Comparison of ENCODE assay signal across 23 cellular contexts in genomic region chr22:33873666-33874065, GRCh38. TPM values are rescaled to one million over a fixed set of nuclear protein-coding genes. Genes with fewer than 3 reads are reported as not detected.
DNase-seq lines count a peak whose midpoint lies in the region; ATAC-seq and TF ChIP-seq lines count a peak whose summit lies in the region.
"Had no signal": no experiment of that assay in that cellular context is flagged by ENCODE, and none has a peak within 500 bp of the region (broad histone marks: within the 10 kb centered on the region; RNA-seq: fewer than 3 reads in every experiment).

No MANE protein-coding gene starts in this region.

- TF ChIP-seq POLR2A in esophagus squamous epithelium (IDR thresholded peaks at IDR 0.05) (no peak), gastrocnemius medialis (IDR thresholded peaks at IDR 0.05) (no peak)

- H4K20me1 ChIP-seq in BLaER1 treated with 17β-estradiol and CSF1 and Interleukin-3, amounts not matched to agents 10 nM and 100 nM: peaks cover 5 to 97% (median 89%) of the 10 kb centered on the region in 11 experiments; a peak in 18 of 22 replicates

- no peaks in the 10 kb centered on the region for H3K27me3 ChIP-seq in BLaER1 treated with 17β-estradiol and CSF1 and Interleukin-3, amounts not matched to agents 10 nM and 100 nM
- H3K27me3 ChIP-seq in esophagus squamous epithelium (no peaks in the 10 kb centered on the region), lung (ENCODE audit: control insufficient read depth, insufficient read depth) (no peaks in the 10 kb centered on the region), gastrocnemius medialis (no peaks in the 10 kb centered on the region)
- H3K27me3 ChIP-seq: dorsolateral prefrontal cortex, hepatocyte, pancreas had no signal

- H3K4me3 ChIP-seq in BLaER1 treated with 17β-estradiol and CSF1 and Interleukin-3, amounts not matched to agents 10 nM and 100 nM: no peak overlapping the region
- H3K4me3 ChIP-seq in esophagus squamous epithelium: no peak overlapping the region
- no peak overlapping the region for H3K4me3 ChIP-seq in lung
- H3K4me3 ChIP-seq in gastrocnemius medialis: peak overlapping the region in 1 of 4 donors; percentile 20
- H3K4me3 ChIP-seq: dorsolateral prefrontal cortex, GM12878, hepatocyte, pancreas, skin epidermis had no signal

- H3K9ac ChIP-seq in BLaER1 treated with 17β-estradiol and CSF1 and Interleukin-3, amounts not matched to agents 10 nM and 100 nM: peak overlapping the region in 1 of 11 experiments; percentile 0; a peak in 1 of 22 replicates

- H3K36me3 ChIP-seq in BLaER1 treated with 17β-estradiol and CSF1 and Interleukin-3, amounts not matched to agents 10 nM and 100 nM: 0 out of 22 replicates have a peak, but pooled peaks cover 0 to 5% (median 0%) of the 10 kb centered on the region in 11 experiments
- H3K36me3 ChIP-seq in esophagus squamous epithelium (no peaks in the 10 kb centered on the region), lung (ENCODE audit: control insufficient read depth in 2 of 2, insufficient read depth in 2 of 2, low read length in 2 of 2) (no peaks in the 10 kb centered on the region), gastrocnemius medialis (no peaks in the 10 kb centered on the region)
- H3K36me3 ChIP-seq: pancreas had no signal

- peak overlapping the region in 1 of 11 experiments; percentile 17; a peak in 1 of 22 replicates for H3K27ac ChIP-seq in BLaER1 treated with 17β-estradiol and CSF1 and Interleukin-3, amounts not matched to agents 10 nM and 100 nM
- H3K27ac ChIP-seq in esophagus squamous epithelium (peak overlapping the region in 3 of 4 donors; percentile 31 to 77 (median 48)), lung (ENCODE audit: low read depth in 1 of 2, low read length in 1 of 2) (peak overlapping the region; percentile 73 to 83), gastrocnemius medialis (peak overlapping the region; percentile 84 to 88 (median 86))
- H3K27ac ChIP-seq: hepatocyte, pancreas had no signal

- in situ Hi-C loops in gastrocnemius medialis (cut with MboI; ENCODE audit: low sequenced_read_pairs in 4 of 4): no loop called here

- H3K9me3 ChIP-seq in BLaER1 treated with 17β-estradiol and CSF1 and Interleukin-3, amounts not matched to agents 10 nM and 100 nM (replicated peaks in 1 of 11): no peaks in the 10 kb centered on the region
- H3K9me3 ChIP-seq in esophagus squamous epithelium (no peaks in the 10 kb centered on the region), lung (ENCODE audit: control insufficient read depth in 2 of 2, insufficient read depth in 1 of 2, low read length in 1 of 2) (no peaks in the 10 kb centered on the region), gastrocnemius medialis (no peaks in the 10 kb centered on the region)
- H3K9me3 ChIP-seq: pancreas had no signal

- DNase-seq in esophagus squamous epithelium (lab: John Stamatoyannopoulos, UW): no peak
- no peak for DNase-seq in lung (ENCODE audit: low spot score)
- no peak for DNase-seq in gastrocnemius medialis
- DNase-seq in activated gamma-delta T cell (lab: John Stamatoyannopoulos, UW): no peak
- DNase-seq in GM20000 (ENCODE audit: low spot score): no peak
- DNase-seq: activated CD4-positive, alpha-beta T cell treated with anti-CD3 and anti-CD28 coated beads for 4 hours; activated naive CD4-positive, alpha-beta T cell treated with anti-CD3 and anti-CD28 coated beads, Interleukin-2, amount 10 ng/mL, durations not matched to agents 7 days and 5 days; activated T-cell treated with anti-CD3 and anti-CD28 coated beads, Interleukin-2, amount 50 U/mL, for 72 hours; anterior cingulate cortex; DMS79; immature natural killer cell; NCI-H510A; NK-92 treated with Interleukin-12 subunit alpha and Interleukin-12 subunit beta, amount 100 ng/mL, for 24 hours; pancreas; stimulated activated CD4-positive, alpha-beta T cell treated with anti-CD3 and anti-CD28 coated beads, Interleukin-1b, Interleukin-23, amount 100 ng/mL, for 48 hours; T-helper 1 cell had no signal

- intact Hi-C loops in esophagus squamous epithelium (cut with DNase I): no loop called here
- intact Hi-C loops in gastrocnemius medialis (cut with DNase I; ENCODE audit: low total_unique reads): loop anchor here (2.0 kb wide), 1 partner anchor 47 kb away; the partner anchor contains the start of gene LARGE1

- peak overlapping the region; percentile 25 to 70 (median 53) for H3K4me2 ChIP-seq in BLaER1 treated with 17β-estradiol and CSF1 and Interleukin-3, amounts not matched to agents 10 nM and 100 nM
- H3K4me2 ChIP-seq: hepatocyte had no signal

- ATAC-seq in lung (ENCODE audit: insufficient read depth, low FRiP score) (no peak), gastrocnemius medialis (peak in 1 of 2 donors; percentile 5), HG03520 (IDR thresholded peaks at IDR 0.05; ENCODE audit: unreplicated experiment) (no peak)
- ATAC-seq in activated CD4-positive, CD25-positive, alpha-beta regulatory T cell treated with anti-CD3 and anti-CD28 coated beads, Interleukin-2, amount 50 U/mL, for 24 hours: no peak
- ATAC-seq: activated T-cell treated with anti-CD3 and anti-CD28 coated beads, Interleukin-2, amount 50 U/mL, for 72 hours; GM12878 had no signal

- H3K4me1 ChIP-seq in BLaER1 treated with 17β-estradiol and CSF1 and Interleukin-3, amounts not matched to agents 10 nM and 100 nM: peaks cover 25 to 56% (median 39%) of the 10 kb centered on the region in 10 experiments
- H3K4me1 ChIP-seq in esophagus squamous epithelium (peaks cover 6 to 31% (median 14%) of the 10 kb centered on the region in 3 donors), lung (ENCODE audit: control insufficient read depth in 2 of 2, insufficient read depth in 2 of 2, low read length in 2 of 2) (peaks cover 23 to 48% of the 10 kb centered on the region in 2 donors), gastrocnemius medialis (peaks cover 62 to 64% of the 10 kb centered on the region in 2 donors)

- TF ChIP-seq CTCF in esophagus squamous epithelium (IDR thresholded peaks at IDR 0.05) (no peak), lung (IDR thresholded peaks at IDR 0.05; ENCODE audit: control extremely low read depth, extremely low read depth) (no peak), gastrocnemius medialis (IDR thresholded peaks at IDR 0.05 in 4 of 5, conservative IDR thresholded peaks at IDR 0.05 in 1 of 5) (no peak), GM20000 (IDR thresholded peaks at IDR 0.05; ENCODE audit: extremely low read depth, missing control alignments) (no peak)

- 66 to 67% methylated on average over 2 of the region's 2 CpGs for WGBS in esophagus squamous epithelium, 2 donors
- WGBS in lung, 2 donors: 52 to 78% methylated on average over 2 of the region's 2 CpGs

RNA-seq across cellular contexts. Expression of gene LARGE1, which starts 46.6 kb away (rescaled TPM):
- total RNA-seq in esophagus squamous epithelium (10 to 100 TPM in 1 of 4 donors, 1 to 10 TPM in 3; 5.2 to 15.1 (median 6.6) TPM), lung (10 to 100 TPM; 27.2 to 41.1 TPM), gastrocnemius medialis (10 to 100 TPM; 48.5 to 91.0 (median 68.4) TPM)
- polyA plus RNA-seq in lung: 1 to 10 TPM; 2.9 to 3.5 TPM
